Comparison of ENCODE assay signal across 23 cellular contexts in the genomic region with DNA sequence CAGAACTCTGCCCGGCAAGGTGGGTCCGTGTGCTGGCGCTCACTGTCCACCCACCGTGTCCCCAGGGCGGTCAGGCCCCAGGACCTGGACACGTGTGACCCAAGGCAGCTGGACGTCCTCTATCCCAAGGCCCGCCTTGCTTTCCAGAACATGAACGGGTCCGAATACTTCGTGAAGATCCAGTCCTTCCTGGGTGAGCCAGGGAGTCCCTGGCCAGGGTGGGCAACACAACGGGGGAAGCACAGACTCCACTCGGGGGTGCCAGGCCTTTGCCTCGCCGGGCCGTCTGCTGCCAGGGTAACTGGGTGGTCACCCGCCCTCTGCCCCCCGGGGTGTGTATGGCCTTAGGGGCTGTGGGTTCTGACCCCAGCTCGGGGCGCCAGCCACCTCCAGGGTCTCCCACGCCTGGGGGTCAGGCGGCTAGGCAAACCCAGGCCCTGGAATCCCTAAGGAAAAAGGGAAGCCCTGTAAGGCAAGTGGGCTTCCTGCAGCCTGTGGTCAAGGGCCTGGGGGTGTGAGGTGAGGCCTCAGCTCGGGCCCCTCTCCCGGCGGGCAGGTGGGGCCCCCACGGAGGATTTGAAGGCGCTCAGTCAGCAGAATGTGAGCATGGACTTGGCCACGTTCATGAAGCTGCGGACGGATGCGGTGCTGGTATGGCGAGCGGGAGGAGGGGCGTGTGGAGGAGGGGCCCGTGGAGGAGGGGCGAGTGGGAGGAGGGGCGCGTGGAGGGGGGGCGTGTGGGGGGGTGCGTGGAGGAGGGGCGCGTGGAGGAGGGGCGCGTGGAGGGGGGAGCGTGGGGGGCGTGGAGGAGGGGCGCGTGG. TPM values are rescaled to one million over a fixed set of nuclear protein-coding genes. Genes with fewer than 3 reads are reported as not detected.
DNase-seq lines count a peak whose midpoint lies in the region; ATAC-seq and TF ChIP-seq lines count a peak whose summit lies in the region.
"Had no signal": no experiment of that assay in that cellular context is flagged by ENCODE, and none has a peak within 500 bp of the region (broad histone marks: within the 10 kb centered on the region; RNA-seq: fewer than 3 reads in every experiment).

No MANE protein-coding gene starts in this region.

- peak overlapping the region; percentile 44 for H3K9ac ChIP-seq in neuronal stem cell (ENCODE audit: low read depth, low read length, poor library complexity)

- H3K23ac ChIP-seq in neuronal stem cell (ENCODE audit: low read depth, low read length, poor library complexity): peak overlapping the region; percentile 23

- H2AFZ ChIP-seq in neuronal stem cell (ENCODE audit: low read length): no peak overlapping the region

- H3K4me1 ChIP-seq in right cardiac atrium (ENCODE audit: control insufficient read depth, insufficient read depth, low read length) (no peaks in the 10 kb centered on the region), neuronal stem cell (ENCODE audit: control insufficient read depth in 2 of 2, insufficient read depth in 1 of 2, low read depth in 1 of 2, low read length in 2 of 2) (peaks cover 0 to 10% of the 10 kb centered on the region in 2 donors), ascending aorta (no peaks in the 10 kb centered on the region)

- H3K4ac ChIP-seq in neuronal stem cell (ENCODE audit: low read length): no peak overlapping the region

- H3K27me3 ChIP-seq in right cardiac atrium (ENCODE audit: control insufficient read depth, insufficient read depth) (no peaks in the 10 kb centered on the region), neuronal stem cell (ENCODE audit: control insufficient read depth in 3 of 3, insufficient read depth in 3 of 3, low read depth in 1 of 3, low read length in 3 of 3) (peaks cover 0 to 4% (median 0%) of the 10 kb centered on the region in 3 experiments), ascending aorta (no peaks in the 10 kb centered on the region)

- peak overlapping the region; percentile 27 for H3K18ac ChIP-seq in neuronal stem cell (ENCODE audit: low read length)

- WGBS in right cardiac atrium: 63% methylated on average over 39 of the region's 48 CpGs
- no CpG with 5 or more reads among the region's 48 CpGs for WGBS in neuronal stem cell (ENCODE audit: extremely low coverage in 2 of 2, insufficient read length in 2 of 2, insufficient replicate concordance in 1 of 2), 2 donors

- H2BK15ac ChIP-seq in neuronal stem cell (ENCODE audit: low read length): peak overlapping the region; percentile 93

- H3K9me3 ChIP-seq in right cardiac atrium (ENCODE audit: control insufficient read depth, low read length) (no peaks in the 10 kb centered on the region), neuronal stem cell (replicated peaks in 1 of 2; ENCODE audit: control insufficient read depth in 2 of 2, insufficient read depth in 1 of 2, low read depth in 1 of 2, low read length in 2 of 2) (no peaks in the 10 kb centered on the region), ascending aorta (no peaks in the 10 kb centered on the region)
- H3K9me3 ChIP-seq: Caco-2 had no signal

- peak overlapping the region; percentile 82 for H2BK5ac ChIP-seq in neuronal stem cell (ENCODE audit: low read length)

- H2BK120ac ChIP-seq in neuronal stem cell (ENCODE audit: low read depth, low read length): no peak overlapping the region

- H3K36me3 ChIP-seq in neuronal stem cell (replicated peaks in 1 of 2; ENCODE audit: control insufficient read depth in 2 of 2, insufficient read depth in 2 of 2, low read length in 2 of 2): no peaks in the 10 kb centered on the region
- no peaks in the 10 kb centered on the region for H3K36me3 ChIP-seq in ascending aorta

- H3K27ac ChIP-seq in right cardiac atrium (ENCODE audit: low read length) (no peak overlapping the region), neuronal stem cell (replicated peaks; ENCODE audit: low read length) (no peak overlapping the region), ascending aorta (no peak overlapping the region)
- H3K27ac ChIP-seq: HL-60, SK-N-MC had no signal

- no peak overlapping the region for H3K4me3 ChIP-seq in right cardiac atrium (ENCODE audit: low read length)
- H3K4me3 ChIP-seq in neuronal stem cell (ENCODE audit: low read length in 2 of 2): no peak overlapping the region
- H3K4me3 ChIP-seq in ascending aorta: no peak overlapping the region
- H3K4me3 ChIP-seq: SK-N-MC had no signal

- peak overlapping the region; percentile 46 for H2BK12ac ChIP-seq in neuronal stem cell (ENCODE audit: low read length)

- H2AK5ac ChIP-seq in neuronal stem cell (ENCODE audit: low read depth, low read length): peak overlapping the region; percentile 90

- intact Hi-C loops in right cardiac atrium (cut with DNase I) (no loop called here), cardiac septum (cut with DNase I) (no loop called here), ascending aorta (cut with DNase I) (no loop called here)

- no peak overlapping the region for H4K91ac ChIP-seq in neuronal stem cell (ENCODE audit: low read depth, low read length, poor library complexity)

- H3K79me1 ChIP-seq in neuronal stem cell (ENCODE audit: low read depth, low read length): peaks cover 3% of the 10 kb centered on the region

- DNase-seq in right cardiac atrium (peak in 2 of 3 donors; percentile 30 to 56), cardiac septum (ENCODE audit: low spot score) (no peak), neuronal stem cell (ENCODE audit: low spot score) (no peak), ascending aorta (ENCODE audit: low spot score in 2 of 2) (no peak)
- DNase-seq: Caco-2, GDM1, HCEC 1CT, IMR-90, Karpas-422, NCI-H1436, NCI-H1930, NCI-H226, NCI-H524, NCI-H82, OCI-M1, SHP77 had no signal

- H3K4me2 ChIP-seq in neuronal stem cell (ENCODE audit: insufficient read depth, low read length, poor library complexity, severe bottlenecking): no peak overlapping the region

- ATAC-seq in right cardiac atrium: no peak

- H3K14ac ChIP-seq in neuronal stem cell (ENCODE audit: low read length): no peak overlapping the region

- TF ChIP-seq CTCF in ascending aorta (IDR thresholded peaks at IDR 0.05): no peak

- H4K8ac ChIP-seq in neuronal stem cell (ENCODE audit: low read depth, low read length): no peak overlapping the region

RNA-seq across cellular contexts. Expression of a gene that starts 6.5 kb away (rescaled TPM):
- total RNA-seq in right cardiac atrium: 1 to 10 TPM in 2 of 4 donors, under 1 TPM in 1, not detected in 1; 0.92 to 3.1 (median 1.0) TPM
- not detected for polyA plus RNA-seq in right cardiac atrium
- not detected for total RNA-seq in cardiac septum
- 0.33 TPM for polyA plus RNA-seq in neuronal stem cell (2013, experiment 1 of 2)
- polyA plus RNA-seq in neuronal stem cell (2013, experiment 2 of 2): 0.43 TPM
- 1.7 TPM for total RNA-seq in ascending aorta
- total RNA-seq: CD4-positive, alpha-beta T cell; HT1080; IMR-90 had no signal

RNA-seq across cellular contexts. Expression of a gene that starts 21.2 kb away (rescaled TPM):
- total RNA-seq in right cardiac atrium (10 to 100 TPM in 2 of 4 donors, 1 to 10 TPM in 2; 9.3 to 11.8 (median 9.9) TPM), cardiac septum (7.9 TPM), ascending aorta (4.8 TPM)
- polyA plus RNA-seq in right cardiac atrium: 11.5 TPM
- 14.5 TPM for polyA plus RNA-seq in neuronal stem cell (2013, experiment 1 of 2)
- polyA plus RNA-seq in neuronal stem cell (2013, experiment 2 of 2): 15.3 TPM

RNA-seq across cellular contexts. Expression of a gene that starts 21.4 kb away (rescaled TPM):
- total RNA-seq in right cardiac atrium: 1 to 10 TPM; 4.0 to 6.9 (median 4.9) TPM
- polyA plus RNA-seq in right cardiac atrium: 3.4 TPM
- total RNA-seq in cardiac septum: 7.1 TPM
- polyA plus RNA-seq in neuronal stem cell (2013, experiment 1 of 2): 77.3 TPM
- 69.6 TPM for polyA plus RNA-seq in neuronal stem cell (2013, experiment 2 of 2)
- 19.9 TPM for total RNA-seq in ascending aorta

RNA-seq across cellular contexts. Expression of a gene that starts 26.2 kb away (rescaled TPM):
- total RNA-seq in right cardiac atrium (10 to 100 TPM; 21.5 to 31.3 (median 23.4) TPM), cardiac septum (21.7 TPM), ascending aorta (103 TPM)
- polyA plus RNA-seq in right cardiac atrium: 28.2 TPM
- 14.9 TPM for polyA plus RNA-seq in neuronal stem cell (2013, experiment 1 of 2)
- polyA plus RNA-seq in neuronal stem cell (2013, experiment 2 of 2): 15.0 TPM

RNA-seq across cellular contexts. Expression of a gene that starts 33.5 kb away (rescaled TPM):
- total RNA-seq in right cardiac atrium (not detected), cardiac septum (not detected), ascending aorta (not detected)
- not detected for polyA plus RNA-seq in right cardiac atrium
- polyA plus RNA-seq in neuronal stem cell (2013, experiment 1 of 2): 0.52 TPM
- polyA plus RNA-seq in neuronal stem cell (2013, experiment 2 of 2): 0.51 TPM
- total RNA-seq: A172; Caco-2; CD4-positive, alpha-beta T cell; HT1080; IMR-90; MCF 10A had no signal
- polyA plus RNA-seq: BJ, IMR-90 had no signal

Comparison
In these comparisons a context has a peak if more than half of its experiments do, and no peak if none do; other contexts are left out.
1. DNase-seq: peak in right cardiac atrium (2 of 3); none in cardiac septum (single experiment), neuronal stem cell (single experiment) and ascending aorta (0 of 2).